ENCODE assay signal across 19 cellular contexts in the genomic region with DNA sequence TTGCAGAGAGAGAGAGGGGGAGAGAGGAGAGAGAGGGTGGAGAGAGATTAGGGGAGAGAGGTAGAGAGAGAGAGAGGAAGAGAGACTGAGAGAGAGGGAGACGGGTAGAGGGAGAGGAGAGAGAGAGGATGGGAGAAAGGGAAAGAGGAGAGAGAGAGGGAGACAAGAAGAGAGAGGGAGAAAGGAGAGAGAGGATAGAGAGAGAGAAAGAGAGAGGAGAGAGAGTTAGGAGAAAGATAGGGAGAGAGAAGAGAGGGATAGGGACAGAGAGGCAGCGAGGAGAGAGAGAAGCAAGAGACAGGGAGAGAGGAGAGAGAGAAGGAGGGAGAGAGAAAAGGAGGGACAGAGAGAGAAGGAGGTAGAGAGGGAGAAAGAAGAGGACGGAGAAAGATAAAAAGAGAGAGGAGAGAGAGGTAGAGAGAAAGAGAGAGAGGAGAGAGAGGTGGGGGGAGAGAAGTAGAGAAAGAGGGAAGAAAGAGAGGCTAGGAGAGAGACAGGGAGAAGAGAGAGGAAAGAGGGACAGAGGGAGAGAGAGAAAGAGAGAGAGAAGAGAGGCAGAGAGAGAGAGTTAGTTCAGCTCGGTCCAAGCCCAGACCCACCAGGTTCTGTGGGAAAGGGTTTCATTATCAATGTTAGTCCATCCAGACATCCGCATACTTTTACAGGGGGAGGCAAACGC.
"Had no signal": no experiment of that assay in that cellular context is flagged by ENCODE, and none has a peak within 500 bp of the region (broad histone marks: within the 10 kb centered on the region; RNA-seq: fewer than 3 reads in every experiment).

No MANE protein-coding gene starts in this region.

- ATAC-seq: activated CD8-positive, alpha-beta T cell treated with anti-CD3 and anti-CD28 coated beads for 36 hours; activated T-cell treated with anti-CD3 and anti-CD28 coated beads, Interleukin-2, amount 50 U/mL, for 72 hours; esophagus mucosa; natural killer cell had no signal

- H3K4me1 ChIP-seq: ascending aorta, colonic mucosa, left ventricle myocardium inferior, thyroid gland had no signal

- H3K9me3 Mint-ChIP-seq: activated B cell treated with CpG ODN at 0.5 μM for 24 hours; activated CD8-positive, alpha-beta T cell treated with anti-CD3 and anti-CD28 coated beads for 36 hours; activated naive CD8-positive, alpha-beta T cell treated with anti-CD3 and anti-CD28 coated beads, Interleukin-2, amount 10 ng/mL, durations not matched to agents 7 days and 5 days; activated T-cell treated with anti-CD3 and anti-CD28 coated beads, Interleukin-2, amount 50 U/mL, for 72 hours had no signal

- H3K9me3 ChIP-seq: ascending aorta, colonic mucosa, left ventricle myocardium inferior, stomach, thyroid gland had no signal

- H3K27ac ChIP-seq: ascending aorta, cardiac muscle cell, colonic mucosa, left ventricle myocardium inferior, thyroid gland had no signal

- H3K4me1 Mint-ChIP-seq: activated B cell treated with CpG ODN at 0.5 μM for 24 hours; activated naive CD8-positive, alpha-beta T cell treated with anti-CD3 and anti-CD28 coated beads, Interleukin-2, amount 10 ng/mL, durations not matched to agents 7 days and 5 days; natural killer cell had no signal

- FAIRE-seq: keratinocyte, TTC549, urothelium cell line had no signal

- H3K4me3 ChIP-seq: cardiac muscle cell, colonic mucosa, thyroid gland had no signal

- H3K27me3 ChIP-seq: ascending aorta, colonic mucosa, thyroid gland had no signal

- H3K27ac Mint-ChIP-seq: activated B cell treated with CpG ODN at 0.5 μM for 24 hours; activated CD8-positive, alpha-beta T cell treated with anti-CD3 and anti-CD28 coated beads for 36 hours; activated naive CD8-positive, alpha-beta T cell treated with anti-CD3 and anti-CD28 coated beads, Interleukin-2, amount 10 ng/mL, durations not matched to agents 7 days and 5 days; activated T-cell treated with anti-CD3 and anti-CD28 coated beads, Interleukin-2, amount 50 U/mL, for 72 hours; natural killer cell had no signal

- H3K36me3 ChIP-seq: ascending aorta, cardiac muscle cell, colonic mucosa, left ventricle myocardium inferior, stomach, thyroid gland had no signal

- DNase-seq: activated B cell treated with CpG ODN at 0.5 μM for 24 hours; activated CD4-positive, alpha-beta T cell treated with anti-CD3 and anti-CD28 coated beads for 48 hours; activated CD8-positive, alpha-beta memory T cell treated with anti-CD3 and anti-CD28 coated beads, Interleukin-2, amount 50 U/mL, for 4 hours; activated CD8-positive, alpha-beta T cell treated with anti-CD3 and anti-CD28 coated beads for 36 hours; activated naive CD8-positive, alpha-beta T cell treated with anti-CD3 and anti-CD28 coated beads, Interleukin-2, amount 10 ng/mL, durations not matched to agents 7 days and 5 days; activated T-cell treated with anti-CD3 and anti-CD28 coated beads, Interleukin-2, amount 50 U/mL, for 72 hours; colonic mucosa; left ventricle myocardium inferior; natural killer cell; stimulated activated CD4-positive, alpha-beta T cell treated with anti-CD3 and anti-CD28 coated beads, Interleukin-12 subunit alpha, Interleukin-12 subunit beta, amount 100 ng/mL, for 4 hours; stimulated activated CD4-positive, alpha-beta T cell treated with anti-CD3 and anti-CD28 coated beads, Interleukin-2, amount 100 ng/mL, for 24 hours; stomach had no signal

- H3K36me3 Mint-ChIP-seq: activated naive CD8-positive, alpha-beta T cell treated with anti-CD3 and anti-CD28 coated beads, Interleukin-2, amount 10 ng/mL, durations not matched to agents 7 days and 5 days; natural killer cell had no signal

- H3K4me3 Mint-ChIP-seq: activated B cell treated with CpG ODN at 0.5 μM for 24 hours; activated CD8-positive, alpha-beta T cell treated with anti-CD3 and anti-CD28 coated beads for 36 hours; activated naive CD8-positive, alpha-beta T cell treated with anti-CD3 and anti-CD28 coated beads, Interleukin-2, amount 10 ng/mL, durations not matched to agents 7 days and 5 days; activated T-cell treated with anti-CD3 and anti-CD28 coated beads, Interleukin-2, amount 50 U/mL, for 72 hours; natural killer cell had no signal
